In the genomic region with DNA sequence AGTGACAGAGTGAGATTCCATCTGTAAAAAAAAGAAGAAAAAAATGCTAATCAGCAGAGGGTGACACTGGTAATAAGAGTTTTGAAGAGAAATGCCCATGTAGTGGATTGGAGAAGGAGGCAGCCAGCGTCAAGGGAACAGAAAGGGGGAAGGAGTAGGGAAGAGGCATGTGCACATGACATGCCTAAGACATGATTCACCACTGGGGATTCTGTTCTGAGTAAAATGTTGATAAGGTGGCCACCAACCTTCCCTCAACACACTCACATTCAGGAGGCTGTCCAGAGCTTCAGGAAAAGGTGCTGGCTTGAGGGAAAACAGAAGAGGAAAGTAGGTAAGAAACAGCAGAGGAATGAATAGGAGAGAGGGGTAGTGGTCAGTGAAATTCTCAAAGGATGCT, we compare ENCODE assay signal across 16 cellular contexts. TPM values are rescaled to one million over a fixed set of nuclear protein-coding genes. Genes with fewer than 3 reads are reported as not detected.
DNase-seq lines count a peak whose midpoint lies in the region; ATAC-seq and TF ChIP-seq lines count a peak whose summit lies in the region.
"Had no signal": no experiment of that assay in that cellular context is flagged by ENCODE, and none has a peak within 500 bp of the region (broad histone marks: within the 10 kb centered on the region; RNA-seq: fewer than 3 reads in every experiment).

No MANE protein-coding gene starts in this region.

- ATAC-seq in Panc1: 0 out of 2 replicates have a peak, but pooled peaks have one; percentile 51
- no peak for ATAC-seq in HG03342 (IDR thresholded peaks at IDR 0.05; ENCODE audit: unreplicated experiment)
- no peak for ATAC-seq in sciatic nerve
- ATAC-seq: naive thymus-derived CD8-positive, alpha-beta T cell had no signal

- POLR2A ChIA-PET in Panc1 (lab: Charles Lee): no interaction called here

- BruUV-seq in Panc1 (replicated peaks; lab: Mats Ljungman, UMichigan): no TSS peak

- H3K4me1 Mint-ChIP-seq in nephron progenitor cell: peaks cover 5% of the 10 kb centered on the region

- DNase-seq in GM03348 (ENCODE audit: low spot score): peak; percentile 13
- no peak for DNase-seq in Panc1 (ENCODE audit: low read depth, low spot score)
- DNase-seq in epithelial cell of esophagus (ENCODE audit: low read depth): peak; percentile 71
- peak; percentile 73 for DNase-seq in non-pigmented ciliary epithelial cell (ENCODE audit: low read depth)
- DNase-seq in nephron progenitor cell: no peak
- no peak for DNase-seq in NK-92 treated with Interleukin-12 subunit alpha and Interleukin-12 subunit beta, amount 100 ng/mL, for 24 hours (lab: John Stamatoyannopoulos, UW)
- no peak for DNase-seq in sciatic nerve (ENCODE audit: low spot score)
- DNase-seq: activated naive CD4-positive, alpha-beta T cell; erythroblast; GOT3; naive thymus-derived CD8-positive, alpha-beta T cell; NCI-H1417; NCI-H510A had no signal

- no peaks in the 10 kb centered on the region for H3K36me3 ChIP-seq in Panc1 (ENCODE audit: control insufficient read depth, insufficient read depth, low read length)

- TF ChIP-seq CTCF in Panc1 (IDR thresholded peaks at IDR 0.05) (no peak), epithelial cell of esophagus (IDR thresholded peaks at IDR 0.05; ENCODE audit: insufficient read depth, low read depth, low read length, missing control alignments) (no peak), nephron progenitor cell (IDR thresholded peaks at IDR 0.05) (no peak)

- peaks cover 15% of the 10 kb centered on the region for H3K27me3 Mint-ChIP-seq in nephron progenitor cell (ENCODE audit: low read depth, poor library complexity)

- H3K27ac Mint-ChIP-seq in nephron progenitor cell: no peak overlapping the region
- H3K27ac Mint-ChIP-seq: naive thymus-derived CD8-positive, alpha-beta T cell had no signal

- no peaks in the 10 kb centered on the region for H3K27me3 ChIP-seq in Panc1 (ENCODE audit: control insufficient read depth, insufficient read depth, low read length)

- CTCF ChIA-PET in Panc1 (lab: Charles Lee): no interaction called here

- no peaks in the 10 kb centered on the region for H3K9me3 ChIP-seq in Panc1 (ENCODE audit: control insufficient read depth, insufficient read depth, low read depth, low read length)

- in situ Hi-C loops in Panc1 (cut with HindIII; ENCODE audit: low pct_unique_long_range_greater_than_20kb, low sequenced_read_pairs): no loop called here

- no peak overlapping the region for H3K4me3 Mint-ChIP-seq in nephron progenitor cell
- H3K4me3 Mint-ChIP-seq: naive thymus-derived CD8-positive, alpha-beta T cell had no signal

- H3K4me1 ChIP-seq in Panc1 (ENCODE audit: control insufficient read depth, insufficient read depth, low read length): no peaks in the 10 kb centered on the region

- no peak overlapping the region for H3K4me3 ChIP-seq in Panc1 (ENCODE audit: low read depth in 2 of 2, low read length in 2 of 2)
- no peak overlapping the region for H3K4me3 ChIP-seq in epithelial cell of esophagus (ENCODE audit: low read length)

- intact Hi-C loops in Panc1 (cut with micrococcal nuclease; ENCODE audit: unreplicated experiment): no loop called here
- intact Hi-C loops in sciatic nerve (cut with DNase I): no loop called here

- no peaks in the 10 kb centered on the region for H3K9me3 Mint-ChIP-seq in nephron progenitor cell
- H3K9me3 Mint-ChIP-seq: naive thymus-derived CD8-positive, alpha-beta T cell had no signal

- H3K27ac ChIP-seq in Panc1 (ENCODE audit: low read length): no peak overlapping the region

- no peaks in the 10 kb centered on the region for H3K36me3 Mint-ChIP-seq in nephron progenitor cell (ENCODE audit: low read depth)

RNA-seq across cellular contexts. Expression of a gene that starts 39.9 kb away (rescaled TPM):
- total RNA-seq in Panc1 (2021; ENCODE audit: unreplicated experiment): not detected
- polyA plus RNA-seq in Panc1 (2012; ENCODE audit: insufficient read length): not detected
- total RNA-seq in sciatic nerve: not detected
- total RNA-seq: naive thymus-derived CD8-positive, alpha-beta T cell; skeletal muscle tissue; temporal lobe had no signal
- polyA plus RNA-seq: naive thymus-derived CD8-positive, alpha-beta T cell had no signal

Comparison
In these comparisons a context has a peak if more than half of its experiments do, and no peak if none do; other contexts are left out.
1. DNase-seq: peak in GM03348 (single experiment), epithelial cell of esophagus (single experiment) and non-pigmented ciliary epithelial cell (single experiment); none in Panc1 (single experiment), nephron progenitor cell (single experiment), NK-92 treated with Interleukin-12 subunit alpha and Interleukin-12 subunit beta, amount 100 ng/mL, for 24 hours (single experiment) and sciatic nerve (single experiment).